In genomic region chr22:43745783-43746356, GRCh38 we compare ENCODE assay signal across 19 cellular contexts.
DNase-seq lines count a peak whose midpoint lies in the region; ATAC-seq, FAIRE-seq and TF ChIP-seq lines count a peak whose summit lies in the region.
"Had no signal": no experiment of that assay in that cellular context is flagged by ENCODE, and none has a peak within 500 bp of the region (broad histone marks: within the 10 kb centered on the region; RNA-seq: fewer than 3 reads in every experiment).

No MANE protein-coding gene starts in this region.

- H3K4me3 ChIP-seq in right atrium auricular region, result no peak overlapping the region
- H3K4me3 ChIP-seq: ascending aorta, neural progenitor cell, suprapubic skin had no signal

- H3K27ac ChIP-seq in right atrium auricular region, result no peak overlapping the region
- H3K27ac ChIP-seq: ascending aorta, foreskin keratinocyte, neural progenitor cell, RWPE1, suprapubic skin had no signal

- no peaks in the 10 kb centered on the region for H3K9me3 ChIP-seq in right atrium auricular region
- H3K9me3 ChIP-seq: ascending aorta, suprapubic skin had no signal

- DNase-seq in left ventricle myocardium superior (no peak), right atrium auricular region (ENCODE audit: low spot score) (no peak), NCI-H187 treated with DMSO at 0.1 percent for 48 hours (lab: John Stamatoyannopoulos, UW) (peak; percentile 58), NCI-H524 (lab: John Stamatoyannopoulos, UW) (peak; percentile 16 to 70), RCC 7860 (ENCODE audit: low spot score) (no peak)
- no peak for DNase-seq in activated T-cell treated with anti-CD3 and anti-CD28 coated beads, Interleukin-2, amount 50 U/mL, for 72 hours
- DNase-seq: activated CD4-positive, alpha-beta T cell treated with anti-CD3 and anti-CD28 coated beads, Interleukin-2, amount 50 U/mL, for 1 hour; foreskin keratinocyte; stimulated activated CD4-positive, alpha-beta T cell treated with anti-CD3 and anti-CD28 coated beads, Interleukin-1b, Interleukin-23, amount 100 ng/mL, for 48 hours had no signal

- no peak overlapping the region for H3K4me3 Mint-ChIP-seq in activated T-cell treated with anti-CD3 and anti-CD28 coated beads, Interleukin-2, amount 50 U/mL, for 72 hours
- H3K4me3 Mint-ChIP-seq: activated naive CD4-positive, alpha-beta T cell treated with anti-CD3 and anti-CD28 coated beads, Interleukin-2, amount 50 U/mL, for 24 hours; CD14-positive monocyte; neural progenitor cell; stimulated activated effector memory CD8-positive, alpha-beta T cell treated with anti-CD3 and anti-CD28 coated beads, Interleukin-12 subunit alpha, Interleukin-12 subunit beta, amount 100 ng/mL, for 72 hours had no signal

- H3K27me3 Mint-ChIP-seq in activated T-cell treated with anti-CD3 and anti-CD28 coated beads, Interleukin-2, amount 50 U/mL, for 72 hours (ENCODE audit: low read depth), result peaks cover 19% of the 10 kb centered on the region

- no peak for TF ChIP-seq CTCF in right atrium auricular region (IDR thresholded peaks at IDR 0.05)

- peaks cover 0 to 8% of the 10 kb centered on the region in 2 donors for H3K4me1 ChIP-seq in right atrium auricular region
- H3K4me1 ChIP-seq: ascending aorta, foreskin keratinocyte, suprapubic skin had no signal

- no peaks in the 10 kb centered on the region for H3K36me3 Mint-ChIP-seq in activated T-cell treated with anti-CD3 and anti-CD28 coated beads, Interleukin-2, amount 50 U/mL, for 72 hours (ENCODE audit: insufficient read depth in 2 of 2)
- H3K36me3 Mint-ChIP-seq: activated naive CD4-positive, alpha-beta T cell treated with anti-CD3 and anti-CD28 coated beads, Interleukin-2, amount 50 U/mL, for 24 hours; CD14-positive monocyte; neural progenitor cell; stimulated activated effector memory CD8-positive, alpha-beta T cell treated with anti-CD3 and anti-CD28 coated beads, Interleukin-12 subunit alpha, Interleukin-12 subunit beta, amount 100 ng/mL, for 72 hours had no signal

- no peaks in the 10 kb centered on the region for H3K9me3 Mint-ChIP-seq in activated T-cell treated with anti-CD3 and anti-CD28 coated beads, Interleukin-2, amount 50 U/mL, for 72 hours
- H3K9me3 Mint-ChIP-seq: activated naive CD4-positive, alpha-beta T cell treated with anti-CD3 and anti-CD28 coated beads, Interleukin-2, amount 50 U/mL, for 24 hours; CD14-positive monocyte; neural progenitor cell; stimulated activated effector memory CD8-positive, alpha-beta T cell treated with anti-CD3 and anti-CD28 coated beads, Interleukin-12 subunit alpha, Interleukin-12 subunit beta, amount 100 ng/mL, for 72 hours had no signal

- no peak overlapping the region for H3K27ac Mint-ChIP-seq in activated T-cell treated with anti-CD3 and anti-CD28 coated beads, Interleukin-2, amount 50 U/mL, for 72 hours
- H3K27ac Mint-ChIP-seq: activated naive CD4-positive, alpha-beta T cell treated with anti-CD3 and anti-CD28 coated beads, Interleukin-2, amount 50 U/mL, for 24 hours; CD14-positive monocyte; neural progenitor cell; stimulated activated effector memory CD8-positive, alpha-beta T cell treated with anti-CD3 and anti-CD28 coated beads, Interleukin-12 subunit alpha, Interleukin-12 subunit beta, amount 100 ng/mL, for 72 hours had no signal

- no peak for FAIRE-seq in RCC 7860 (lab: Jason Lieb, UNC)
- FAIRE-seq: GM18507 had no signal

- H3K36me3 ChIP-seq in right atrium auricular region, result no peaks in the 10 kb centered on the region
- H3K36me3 ChIP-seq: ascending aorta, neural progenitor cell, suprapubic skin had no signal

- no peaks in the 10 kb centered on the region for H3K27me3 ChIP-seq in right atrium auricular region
- H3K27me3 ChIP-seq: ascending aorta, neural progenitor cell had no signal

- no peaks in the 10 kb centered on the region for H3K4me1 Mint-ChIP-seq in activated T-cell treated with anti-CD3 and anti-CD28 coated beads, Interleukin-2, amount 50 U/mL, for 72 hours (ENCODE audit: low read depth)
- H3K4me1 Mint-ChIP-seq: activated naive CD4-positive, alpha-beta T cell treated with anti-CD3 and anti-CD28 coated beads, Interleukin-2, amount 50 U/mL, for 24 hours; CD14-positive monocyte; stimulated activated effector memory CD8-positive, alpha-beta T cell treated with anti-CD3 and anti-CD28 coated beads, Interleukin-12 subunit alpha, Interleukin-12 subunit beta, amount 100 ng/mL, for 72 hours had no signal

- intact Hi-C loops in left ventricle myocardium superior (cut with micrococcal nuclease), result no loop called here

- ATAC-seq in left ventricle myocardium superior, result peak; percentile 60
- no peak for ATAC-seq in activated T-cell treated with anti-CD3 and anti-CD28 coated beads, Interleukin-2, amount 50 U/mL, for 72 hours (replicated peaks in 1 of 2)
- no peak for ATAC-seq in GM18909 (IDR thresholded peaks at IDR 0.05; ENCODE audit: poor library complexity, unreplicated experiment)
- ATAC-seq: foreskin keratinocyte; SK-N-SH treated with all-trans-retinoic acid at 6 μM for 48 hours; stimulated activated effector memory CD8-positive, alpha-beta T cell treated with anti-CD3 and anti-CD28 coated beads, Interleukin-12 subunit alpha, Interleukin-12 subunit beta, amount 100 ng/mL, for 72 hours had no signal

Comparison
In these comparisons a context has a peak if more than half of its experiments do, and no peak if none do; other contexts are left out.
1. DNase-seq: peak in NCI-H187 treated with DMSO at 0.1 percent for 48 hours (single experiment) and NCI-H524 (2 of 2); none in left ventricle myocardium superior (single experiment), right atrium auricular region (single experiment), activated T-cell treated with anti-CD3 and anti-CD28 coated beads, Interleukin-2, amount 50 U/mL, for 72 hours (0 of 2) and RCC 7860 (single experiment).